8 cellular contexts compared by ENCODE assay signal in the genomic region with DNA sequence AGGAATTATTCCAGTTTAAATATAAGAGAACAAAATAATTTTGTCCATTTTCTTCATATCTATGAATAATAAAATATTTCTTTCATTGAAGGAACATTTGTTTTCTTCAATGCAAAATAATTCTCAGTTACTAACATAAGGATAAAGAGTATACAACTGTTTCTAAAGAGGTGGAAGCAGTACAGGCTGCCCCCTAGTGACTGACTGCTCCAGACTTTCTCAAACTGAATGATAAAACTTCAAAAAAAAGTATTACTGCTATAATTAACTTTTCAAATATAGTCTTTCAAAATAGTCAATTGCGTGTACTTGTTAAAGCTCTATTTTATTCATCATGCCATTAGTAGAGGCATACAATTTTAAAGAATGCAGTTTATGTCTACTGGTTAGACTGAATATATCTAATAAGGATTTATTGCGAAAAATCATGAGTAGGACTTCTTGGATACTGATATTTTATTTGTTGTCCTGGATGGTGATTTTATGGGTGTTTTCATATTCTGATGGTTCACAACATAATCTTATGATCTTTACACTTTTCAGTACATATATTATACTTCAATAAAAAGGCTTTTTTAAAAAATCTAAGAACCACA.
DNase-seq lines count a peak whose midpoint lies in the region; ATAC-seq and TF ChIP-seq lines count a peak whose summit lies in the region.

No MANE protein-coding gene starts in this region.

- no peak overlapping the region for H3K4me2 ChIP-seq in OCI-LY7 (ENCODE audit: low read length)

- no peaks in the 10 kb centered on the region for H3K9me3 ChIP-seq in OCI-LY7 (ENCODE audit: low read length)

- no peak overlapping the region for H3K27ac ChIP-seq in OCI-LY7 (ENCODE audit: low read depth, low read length, poor library complexity, severe bottlenecking)

- ATAC-seq in HG03175 (IDR thresholded peaks at IDR 0.05; ENCODE audit: unreplicated experiment): no peak
- no peak for ATAC-seq in GM21390 (IDR thresholded peaks at IDR 0.05; ENCODE audit: unreplicated experiment)

- peak; percentile 82 for TF ChIP-seq CTCF in AG10803 (conservative IDR thresholded peaks at IDR 0.05; ENCODE audit: low read length)
- TF ChIP-seq CTCF in GM10248 (IDR thresholded peaks at IDR 0.05; ENCODE audit: control extremely low read depth, extremely low read depth, low read depth, missing control alignments): peak; percentile 51
- peak; percentile 74 for TF ChIP-seq CTCF in OCI-LY7 (conservative IDR thresholded peaks at IDR 0.05; ENCODE audit: low read length)

- no peaks in the 10 kb centered on the region for H3K36me3 ChIP-seq in OCI-LY7 (ENCODE audit: insufficient read depth, low read length)

- intact Hi-C loops in OCI-LY7 (cut with micrococcal nuclease; ENCODE audit: unreplicated experiment): no loop called here

- no peak overlapping the region for H3K4me3 ChIP-seq in AG10803 (ENCODE audit: low read length)
- no peak overlapping the region for H3K4me3 ChIP-seq in OCI-LY7 (ENCODE audit: low read depth, low read length, poor library complexity, severe bottlenecking)

- POLR2A ChIA-PET in GM10248 (lab: Yijun Ruan, JAX): no interaction called here
- POLR2A ChIA-PET in OCI-LY7 (lab: Charles Lee): no interaction called here

- H3K9me2 ChIP-seq in OCI-LY7 (ENCODE audit: insufficient read depth, low read length): no peaks in the 10 kb centered on the region

- no peaks in the 10 kb centered on the region for H4K20me1 ChIP-seq in OCI-LY7 (ENCODE audit: insufficient read depth, low read length)

- DNase-seq in AG10803 (ENCODE audit: low read depth) (peak; percentile 49), GM10248 (ENCODE audit: extremely low spot score) (peak; percentile 12), OCI-LY7 (ENCODE audit: low spot score) (no peak), fibroblast of gingiva (ENCODE audit: low read depth) (peak; percentile 37), renal cortical epithelial cell (ENCODE audit: low read depth) (peak; percentile 36), GDM1 (lab: John Stamatoyannopoulos, UW) (no peak)

- H3K4me1 ChIP-seq in OCI-LY7 (ENCODE audit: insufficient read depth, low read length, poor library complexity, severe bottlenecking): no peaks in the 10 kb centered on the region

- H3K79me2 ChIP-seq in OCI-LY7 (ENCODE audit: insufficient read depth, low read depth, low read length): no peaks in the 10 kb centered on the region

- no peak overlapping the region for H2AFZ ChIP-seq in OCI-LY7 (ENCODE audit: low read length)

- CTCF ChIA-PET in GM10248 (lab: Yijun Ruan, JAX): interaction anchor here (1.0 to 3.4 kb wide), 13 partner anchors 10 to 1030 kb away, joined by 3 to 16 read pairs (median 5); no protein-coding TSS in a partner anchor
- CTCF ChIA-PET in OCI-LY7 (lab: Charles Lee; ENCODE audit: unreplicated experiment): no interaction called here

- BruUV-seq in OCI-LY7 (replicated peaks; lab: Mats Ljungman, UMichigan): no TSS peak

Comparison
In these comparisons a context has a peak if more than half of its experiments do, and no peak if none do; other contexts are left out.
1. DNase-seq: peak in AG10803 (single experiment), GM10248 (single experiment), fibroblast of gingiva (single experiment) and renal cortical epithelial cell (single experiment); none in OCI-LY7 (single experiment) and GDM1 (single experiment).
2. Peak in every context shown above with its lines, with median percentiles within 50 percentile points of each other: CTCF ChIP-seq.